13 cellular contexts compared by ENCODE assay signal in the genomic region with DNA sequence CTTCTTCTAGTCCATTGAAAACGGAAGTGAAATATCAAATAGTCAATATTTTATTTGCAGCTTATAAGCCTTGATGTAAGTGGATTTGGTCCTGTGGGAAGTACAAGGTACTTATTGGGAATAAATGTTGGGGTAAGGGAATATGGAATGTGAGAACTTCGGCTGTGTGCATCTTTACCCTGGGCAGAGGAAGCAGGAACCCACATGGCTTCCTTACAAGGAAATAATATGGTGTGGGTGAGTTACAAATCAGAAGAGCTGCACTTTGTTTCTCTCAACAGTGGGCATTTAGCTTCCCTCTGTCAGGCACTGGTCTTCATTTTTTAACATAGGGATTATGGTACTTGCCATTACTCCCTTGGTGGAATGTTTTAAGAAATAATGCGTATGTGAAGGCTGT.
DNase-seq lines count a peak whose midpoint lies in the region; FAIRE-seq and TF ChIP-seq lines count a peak whose summit lies in the region.
"Had no signal": no experiment of that assay in that cellular context is flagged by ENCODE, and none has a peak within 500 bp of the region (broad histone marks: within the 10 kb centered on the region; RNA-seq: fewer than 3 reads in every experiment).

No MANE protein-coding gene starts in this region.

- DNase-seq in GM12892 (ENCODE audit: insufficient read length) (no peak), WERI-Rb-1 (no peak), germinal center (ENCODE audit: low spot score) (peak; percentile 27), putamen (ENCODE audit: low spot score) (no peak), COLO668 (lab: John Stamatoyannopoulos, UW; ENCODE audit: unreplicated experiment) (no peak), NCI-H2107 (lab: John Stamatoyannopoulos, UW) (no peak), AG08395 (ENCODE audit: low spot score) (no peak)
- DNase-seq: NCI-H510A had no signal

- H3K4me1 ChIP-seq in BLaER1 treated with 17β-estradiol and CSF1 and Interleukin-3, amounts not matched to agents 10 nM and 100 nM: peaks cover 15 to 45% (median 31%) of the 10 kb centered on the region in 10 experiments

- H4K20me1 ChIP-seq in BLaER1 treated with 17β-estradiol and CSF1 and Interleukin-3, amounts not matched to agents 10 nM and 100 nM: peaks cover 0 to 56% (median 11%) of the 10 kb centered on the region in 11 experiments; a peak in 14 of 22 replicates

- H3K4me2 ChIP-seq in BLaER1 treated with 17β-estradiol and CSF1 and Interleukin-3, amounts not matched to agents 10 nM and 100 nM: peak overlapping the region; percentile 45 to 93 (median 75); a peak in 21 of 22 replicates

- H3K27ac ChIP-seq in BLaER1 treated with 17β-estradiol and CSF1 and Interleukin-3, amounts not matched to agents 10 nM and 100 nM: no peak overlapping the region
- H3K27ac ChIP-seq in WERI-Rb-1: peak overlapping the region; percentile 4; the same call in 1 of the 2 replicates
- H3K27ac ChIP-seq: heart left ventricle had no signal

- TF ChIP-seq POLR2A in GM12892 (IDR thresholded peaks at IDR 0.05; ENCODE audit: low read depth, low read length): no peak

- no peaks in the 10 kb centered on the region for H3K9me3 ChIP-seq in BLaER1 treated with 17β-estradiol and CSF1 and Interleukin-3, amounts not matched to agents 10 nM and 100 nM (replicated peaks in 1 of 11)
- no peaks in the 10 kb centered on the region for H3K9me3 ChIP-seq in WERI-Rb-1 (ENCODE audit: severe bottlenecking)
- H3K9me3 ChIP-seq: heart left ventricle had no signal

- peak; percentile 5 for FAIRE-seq in GM12892 (lab: Jason Lieb, UNC)
- FAIRE-seq: D721Med, islet of Langerhans, TTC549 had no signal

- H3K27me3 ChIP-seq in BLaER1 treated with 17β-estradiol and CSF1 and Interleukin-3, amounts not matched to agents 10 nM and 100 nM: no peaks in the 10 kb centered on the region
- no peaks in the 10 kb centered on the region for H3K27me3 ChIP-seq in WERI-Rb-1 (ENCODE audit: insufficient read depth, low read depth, severe bottlenecking)
- H3K27me3 ChIP-seq: heart left ventricle had no signal

- TF ChIP-seq CTCF in WERI-Rb-1 (IDR thresholded peaks at IDR 0.05; ENCODE audit: low read depth, low read length): no peak

- no peak overlapping the region for H3K4me3 ChIP-seq in BLaER1 treated with 17β-estradiol and CSF1 and Interleukin-3, amounts not matched to agents 10 nM and 100 nM
- no peak overlapping the region for H3K4me3 ChIP-seq in WERI-Rb-1 (ENCODE audit: low read depth, low read length)
- H3K4me3 ChIP-seq: heart left ventricle had no signal

- H3K36me3 ChIP-seq in BLaER1 treated with 17β-estradiol and CSF1 and Interleukin-3, amounts not matched to agents 10 nM and 100 nM: no peaks in the 10 kb centered on the region; a peak in 1 of 22 replicates
- H3K36me3 ChIP-seq in WERI-Rb-1: peaks cover 13% of the 10 kb centered on the region
- H3K36me3 ChIP-seq: heart left ventricle had no signal

- no peak overlapping the region for H3K9ac ChIP-seq in BLaER1 treated with 17β-estradiol and CSF1 and Interleukin-3, amounts not matched to agents 10 nM and 100 nM
